ENCODE assay signal across 25 cellular contexts in genomic region chr12:69136931-69137613, GRCh38.
"Had no signal": no experiment of that assay in that cellular context is flagged by ENCODE, and none has a peak within 500 bp of the region (broad histone marks: within the 10 kb centered on the region; RNA-seq: fewer than 3 reads in every experiment).

No MANE protein-coding gene starts in this region.

- H3K27me3 ChIP-seq: gastroesophageal sphincter, heart left ventricle, hepatocyte, ovary, sigmoid colon, spleen, tibial nerve, vagina had no signal

- H3K4me3 ChIP-seq: gastroesophageal sphincter, heart left ventricle, hepatocyte, ovary, psoas muscle, sigmoid colon, skin epidermis, spleen, thoracic aorta, tibial nerve, vagina had no signal

- H3K27ac ChIP-seq: foreskin keratinocyte, gastroesophageal sphincter, heart left ventricle, hepatocyte, ovary, psoas muscle, sigmoid colon, skin epidermis, spleen, thoracic aorta, tibial nerve, vagina had no signal

- H3K9me3 ChIP-seq: ovary, vagina had no signal

- H2AFZ ChIP-seq: hepatocyte had no signal

- H3K79me2 ChIP-seq: hepatocyte had no signal

- DNase-seq: cortex of kidney; effector memory CD8-positive, alpha-beta T cell; erythroblast; foreskin keratinocyte; heart left ventricle; kidney; naive thymus-derived CD8-positive, alpha-beta T cell; nephron progenitor cell; nucleus accumbens; ovary; posterior cingulate gyrus; psoas muscle; right cardiac atrium; sigmoid colon; spleen; stimulated activated CD4-positive, alpha-beta T cell treated with anti-CD3 and anti-CD28 coated beads, Interleukin-4, amount 100 ng/mL, for 4 hours; stimulated activated naive CD8-positive, alpha-beta T cell treated with anti-CD3 and anti-CD28 coated beads, Interleukin-15, Interleukin-2, amounts not matched to agents 100 U/mL and 50 U/mL, for 24 hours had no signal

- H3K36me3 ChIP-seq: gastroesophageal sphincter, heart left ventricle, ovary, sigmoid colon, spleen, thoracic aorta, tibial nerve, vagina had no signal

- H3K4me2 ChIP-seq: hepatocyte had no signal

- H3K4me1 ChIP-seq: foreskin keratinocyte, gastroesophageal sphincter, heart left ventricle, psoas muscle, sigmoid colon, spleen, tibial nerve, vagina had no signal

- ATAC-seq: effector memory CD8-positive, alpha-beta T cell; foreskin keratinocyte; gastroesophageal sphincter; heart left ventricle; left lobe of liver; naive thymus-derived CD8-positive, alpha-beta T cell; psoas muscle; right cardiac atrium; stimulated activated memory B cell treated with anti-CD40 and anti-IgM and Interleukin-4, amounts not matched to agents 10 μg/mL and 1 μg/mL and 100 μg/mL, for 72 hours; stimulated activated naive CD8-positive, alpha-beta T cell treated with anti-CD3 and anti-CD28 coated beads, Interleukin-15, Interleukin-2, amounts not matched to agents 100 U/mL and 50 U/mL, for 24 hours had no signal
